In the genomic region with DNA sequence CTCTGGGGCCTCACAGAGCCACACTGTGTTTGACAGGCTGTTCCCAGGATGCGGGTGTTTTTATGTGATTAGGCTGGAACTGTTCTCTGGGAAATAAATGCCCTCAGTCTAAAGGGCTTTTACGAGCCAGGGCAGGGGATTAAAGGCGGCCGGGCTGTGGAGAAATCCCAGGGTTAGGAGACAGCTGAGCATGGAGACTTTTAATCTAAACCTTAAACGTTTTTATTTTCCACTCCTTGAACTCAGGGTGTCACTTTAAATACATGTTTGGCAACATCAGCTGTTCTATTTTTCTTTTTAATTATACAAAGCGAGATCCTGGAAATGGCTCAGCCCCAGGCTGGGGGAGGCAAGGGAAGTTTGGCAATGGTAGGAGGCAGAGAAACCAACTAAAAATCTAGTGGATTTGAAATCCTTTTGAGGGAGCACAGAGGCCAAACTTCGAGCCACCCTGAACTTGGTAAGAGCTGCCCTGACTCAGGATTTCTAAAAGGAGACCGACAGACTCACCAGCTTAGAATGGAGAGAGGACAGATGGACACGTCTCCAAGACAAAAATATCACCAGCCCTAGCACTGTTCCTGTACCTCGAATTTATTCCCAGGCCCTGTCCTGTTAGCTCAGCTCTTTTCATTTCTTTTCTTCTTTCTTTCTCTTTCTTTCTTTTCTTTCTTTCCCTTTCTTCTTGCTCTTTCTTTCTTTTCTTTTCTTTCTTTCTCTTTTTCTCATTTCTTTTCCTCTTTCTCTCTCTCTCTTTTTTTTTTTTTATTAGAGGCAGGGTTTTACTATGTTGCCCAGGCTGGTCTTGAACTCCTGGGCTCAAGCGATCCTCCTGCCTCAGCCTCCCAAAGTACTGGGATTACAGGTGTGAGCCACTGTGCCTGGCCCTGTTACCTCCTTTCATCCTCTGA, we compare ENCODE assay signal across 8 cellular contexts. TPM values are rescaled to one million over a fixed set of nuclear protein-coding genes. Genes with fewer than 3 reads are reported as not detected.
DNase-seq lines count a peak whose midpoint lies in the region; ATAC-seq, FAIRE-seq and TF ChIP-seq lines count a peak whose summit lies in the region.
"Had no signal": no experiment of that assay in that cellular context is flagged by ENCODE, and none has a peak within 500 bp of the region (broad histone marks: within the 10 kb centered on the region; RNA-seq: fewer than 3 reads in every experiment).

No MANE protein-coding gene starts in this region.

- H3K4me1 ChIP-seq in HEK293 (ENCODE audit: control insufficient read depth, insufficient read depth, low read length) (peaks cover 6% of the 10 kb centered on the region; the same call in 1 of the 2 replicates), HepG2 (ENCODE audit: insufficient read depth, low read length) (peaks cover 32% of the 10 kb centered on the region), stomach smooth muscle (ENCODE audit: control insufficient read depth, insufficient read depth, low read length) (peaks cover 11% of the 10 kb centered on the region)

- H3K79me2 ChIP-seq in HepG2 (ENCODE audit: insufficient read depth, low read length) = no peaks in the 10 kb centered on the region

- 14% methylated on average over 10 of the region's 11 CpGs for WGBS in HepG2 (ENCODE audit: low lambda C conversion rate)

- H3K27ac ChIP-seq in HEK293 (ENCODE audit: extremely low read depth, low read depth, low read length) (no peak overlapping the region), HepG2 (ENCODE audit: extremely low read length, insufficient read depth, low read length) (no peak overlapping the region), stomach smooth muscle (ENCODE audit: low read length) (peak overlapping the region; percentile 85)

- POLR2A ChIA-PET in HEK293 (lab: Yijun Ruan, JAX) = interaction anchor here (0.5 to 0.7 kb wide), 2 partner anchors 30 to 605 kb away, joined by 3 to 7 read pairs; no protein-coding TSS in a partner anchor
- POLR2A ChIA-PET in HepG2 (lab: Yijun Ruan, JAX) = no interaction called here

- H2AFZ ChIP-seq in HepG2 (ENCODE audit: low read length) = peak overlapping the region; percentile 68

- no peak for TF ChIP-seq RAD21 in HepG2 (CRISPR knock-in tag; IDR thresholded peaks at IDR 0.05)

- H4K20me1 ChIP-seq in HepG2 (ENCODE audit: insufficient read depth, low read length) = no peaks in the 10 kb centered on the region

- DNase-seq in HepG2 (ENCODE audit: low spot score) = no peak
- no peak for DNase-seq in Calu3
- no peak for DNase-seq in activated T-helper 1 cell treated with anti-CD3 and anti-CD28 coated beads, Interleukin-12 subunit alpha, Interleukin-12 subunit beta, Interleukin-2, Interleukin-4 antibody, amounts not matched to agents 30 ng/mL and 10 ng/mL and 1 ng/mL, durations not matched to agents 14 hours and 24 hours and 36 hours (ENCODE audit: low spot score)
- DNase-seq: NCI-H1694 treated with DMSO at 0.1 percent for 48 hours had no signal

- no peaks in the 10 kb centered on the region for H3K36me3 ChIP-seq in HEK293 (ENCODE audit: control insufficient read depth in 2 of 2, insufficient read depth in 1 of 2, low read length in 2 of 2)
- H3K36me3 ChIP-seq in HepG2 (replicated peaks in 1 of 2; ENCODE audit: control insufficient read depth in 1 of 2, insufficient read depth in 2 of 2, low read length in 2 of 2) = no peaks in the 10 kb centered on the region
- H3K36me3 ChIP-seq in stomach smooth muscle (ENCODE audit: control insufficient read depth in 2 of 2, insufficient read depth in 2 of 2, low read length in 2 of 2) = no peaks in the 10 kb centered on the region

- peak overlapping the region; percentile 57 for H3K4me2 ChIP-seq in HepG2 (ENCODE audit: low read depth, low read length)

- H3K9me3 Mint-ChIP-seq in brain (peaks cover 0 to 15% (median 2%) of the 10 kb centered on the region in 5 experiments), Calu3 (ENCODE audit: low read depth, unreplicated experiment) (no peaks in the 10 kb centered on the region)
- H3K9me3 Mint-ChIP-seq in activated T-helper 1 cell treated with anti-CD3 and anti-CD28 coated beads, Interleukin-12 subunit alpha, Interleukin-12 subunit beta, Interleukin-2, Interleukin-4 antibody, amounts not matched to agents 30 ng/mL and 10 ng/mL and 1 ng/mL, durations not matched to agents 14 hours and 24 hours and 36 hours = no peaks in the 10 kb centered on the region

- ATAC-seq in HepG2 = peak; percentile 69
- no peak for ATAC-seq in GM21390 (IDR thresholded peaks at IDR 0.05; ENCODE audit: unreplicated experiment)

- no peak for TF ChIP-seq POLR2A in HepG2 (IDR thresholded peaks at IDR 0.05; ENCODE audit: insufficient read depth in 1 of 2, low read depth in 2 of 2, low read length in 2 of 2)

- H3K36me3 Mint-ChIP-seq in brain (peaks cover 8% of the 10 kb centered on the region), Calu3 (ENCODE audit: insufficient read depth, unreplicated experiment) (no peaks in the 10 kb centered on the region)
- no peaks in the 10 kb centered on the region for H3K36me3 Mint-ChIP-seq in activated T-helper 1 cell treated with anti-CD3 and anti-CD28 coated beads, Interleukin-12 subunit alpha, Interleukin-12 subunit beta, Interleukin-2, Interleukin-4 antibody, amounts not matched to agents 30 ng/mL and 10 ng/mL and 1 ng/mL, durations not matched to agents 14 hours and 24 hours and 36 hours (ENCODE audit: low read depth)

- H3K4me1 Mint-ChIP-seq in brain (peaks cover 24% of the 10 kb centered on the region), Calu3 (ENCODE audit: low read depth, unreplicated experiment) (no peaks in the 10 kb centered on the region)
- peaks cover 5% of the 10 kb centered on the region for H3K4me1 Mint-ChIP-seq in activated T-helper 1 cell treated with anti-CD3 and anti-CD28 coated beads, Interleukin-12 subunit alpha, Interleukin-12 subunit beta, Interleukin-2, Interleukin-4 antibody, amounts not matched to agents 30 ng/mL and 10 ng/mL and 1 ng/mL, durations not matched to agents 14 hours and 24 hours and 36 hours (ENCODE audit: low read depth)

- BruUV-seq in HepG2 (replicated peaks; lab: Mats Ljungman, UMichigan) (no TSS peak), Calu3 (replicated peaks; lab: Mats Ljungman, UMichigan) (no TSS peak)

- H3K9ac ChIP-seq in HepG2 (ENCODE audit: insufficient read depth, low read depth, low read length) = peak overlapping the region; percentile 26; the same call in 1 of the 2 replicates
- H3K9ac ChIP-seq in stomach smooth muscle (ENCODE audit: low read length in 2 of 2) = peak overlapping the region; percentile 29 to 71

- peak; percentile 8 for FAIRE-seq in HepG2 (lab: Jason Lieb, UNC)

- H3K27me3 Mint-ChIP-seq in brain (peaks cover 8% of the 10 kb centered on the region), Calu3 (ENCODE audit: unreplicated experiment) (peaks cover 16% of the 10 kb centered on the region)
- H3K27me3 Mint-ChIP-seq in activated T-helper 1 cell treated with anti-CD3 and anti-CD28 coated beads, Interleukin-12 subunit alpha, Interleukin-12 subunit beta, Interleukin-2, Interleukin-4 antibody, amounts not matched to agents 30 ng/mL and 10 ng/mL and 1 ng/mL, durations not matched to agents 14 hours and 24 hours and 36 hours (ENCODE audit: insufficient read depth) = peaks cover 4% of the 10 kb centered on the region

- CTCF ChIA-PET in HEK293 (lab: Yijun Ruan, JAX) (interaction anchor here (0.5 to 2.1 kb wide), 2 partner anchors 9 to 14 kb away, joined by 3 to 8 read pairs; no protein-coding TSS in a partner anchor), HepG2 (lab: Yijun Ruan, JAX; ENCODE audit: low intra/inter-chr PET ratio, low total read pairs) (no interaction called here), Calu3 (lab: Charles Lee) (interaction anchor here (0.7 kb wide), 1 partner anchor 29 kb away, joined by 3 read pairs; no protein-coding TSS in a partner anchor)

- H3K9me3 ChIP-seq in HEK293 (ENCODE audit: control insufficient read depth, insufficient read depth, low read depth, low read length) = no peaks in the 10 kb centered on the region
- no peaks in the 10 kb centered on the region for H3K9me3 ChIP-seq in HepG2 (ENCODE audit: low read length)
- H3K9me3 ChIP-seq in stomach smooth muscle (ENCODE audit: control insufficient read depth in 2 of 2, low read length in 2 of 2) = no peaks in the 10 kb centered on the region

- peaks cover 0 to 1% of the 10 kb centered on the region in 2 experiments; a peak in 1 of 5 replicates for H3K27me3 ChIP-seq in HepG2 (ENCODE audit: control insufficient read depth in 1 of 2, insufficient read depth in 2 of 2, low read length in 2 of 2)
- H3K27me3 ChIP-seq in stomach smooth muscle (ENCODE audit: control insufficient read depth in 1 of 2, insufficient read depth in 2 of 2, low read length in 2 of 2) = no peaks in the 10 kb centered on the region

- in situ Hi-C loops in HepG2 (cut with HindIII; ENCODE audit: extremely low pct_ligation_motif_present, low pct_unique_long_range_greater_than_20kb) = no loop called here

- peak overlapping the region; percentile 87 to 97 (median 95) for H3K27ac Mint-ChIP-seq in brain
- H3K27ac Mint-ChIP-seq in Calu3 (ENCODE audit: unreplicated experiment) = no peak overlapping the region
- H3K27ac Mint-ChIP-seq in activated T-helper 1 cell treated with anti-CD3 and anti-CD28 coated beads, Interleukin-12 subunit alpha, Interleukin-12 subunit beta, Interleukin-2, Interleukin-4 antibody, amounts not matched to agents 30 ng/mL and 10 ng/mL and 1 ng/mL, durations not matched to agents 14 hours and 24 hours and 36 hours = no peak overlapping the region

- no peak overlapping the region for H3K4me3 ChIP-seq in HEK293 (ENCODE audit: low read depth, low read length)
- peak overlapping the region in 2 of 3 experiments; percentile 6 to 15; a peak in 2 of 6 replicates for H3K4me3 ChIP-seq in HepG2 (replicated peaks in 1 of 3; ENCODE audit: insufficient read depth in 1 of 3, low read depth in 2 of 3, low read length in 3 of 3)
- H3K4me3 ChIP-seq in stomach smooth muscle (ENCODE audit: low read length in 2 of 2) = peak overlapping the region in 1 of 2 donors; percentile 35

- intact Hi-C loops in HepG2 (cut with micrococcal nuclease; ENCODE audit: unreplicated experiment) = no loop called here
- intact Hi-C loops in Calu3 (cut with micrococcal nuclease; ENCODE audit: unreplicated experiment) = no loop called here
- intact Hi-C loops in activated T-helper 1 cell treated with anti-CD3 and anti-CD28 coated beads, Interleukin-12 subunit alpha, Interleukin-12 subunit beta, Interleukin-2, Interleukin-4 antibody, amounts not matched to agents 30 ng/mL and 10 ng/mL and 1 ng/mL, durations not matched to agents 14 hours and 24 hours and 36 hours (cut with micrococcal nuclease) = no loop called here

- TF ChIP-seq EP300 in HepG2 (IDR thresholded peaks at IDR 0.05; ENCODE audit: low read depth in 2 of 2, low read length in 2 of 2) (no peak), HepG2 (CRISPR knock-in tag; IDR thresholded peaks at IDR 0.05; ENCODE audit: borderline replicate concordance) (no peak)

- TF ChIP-seq CTCF in HEK293 (tag by site-specific recombination; IDR thresholded peaks at IDR 0.05) (no peak), brain (conservative IDR thresholded peaks at IDR 0.05) (no peak), HepG2 (CRISPR knock-in tag; IDR thresholded peaks at IDR 0.05) (no peak), Calu3 (IDR thresholded peaks at IDR 0.05; ENCODE audit: unreplicated experiment) (no peak)

- H3K4me3 Mint-ChIP-seq in brain = peak overlapping the region; percentile 19 to 64 (median 62)
- H3K4me3 Mint-ChIP-seq in Calu3 (ENCODE audit: low read depth, unreplicated experiment) = no peak overlapping the region
- H3K4me3 Mint-ChIP-seq in activated T-helper 1 cell treated with anti-CD3 and anti-CD28 coated beads, Interleukin-12 subunit alpha, Interleukin-12 subunit beta, Interleukin-2, Interleukin-4 antibody, amounts not matched to agents 30 ng/mL and 10 ng/mL and 1 ng/mL, durations not matched to agents 14 hours and 24 hours and 36 hours = no peak overlapping the region

RNA-seq across cellular contexts. Expression of gene ORAI1, which starts 15.8 kb away (rescaled TPM):
- 40.4 TPM for polyA plus RNA-seq in brain (ENCODE audit: insufficient read depth, low read depth, low replicate concordance)
- total RNA-seq in HepG2 (2016; rRNA removed; fragmentation: Illumina TruSeq; extraction: Trizol) = 5.9 and 9.2 TPM in 2 replicates
- 9.9 and 13.0 TPM in 2 replicates for total RNA-seq in HepG2 (2016; cell fraction: cytosol; rRNA removed; fragmentation: Illumina TruSeq; extraction: Trizol; ENCODE audit: low read depth)
- 5.9 and 8.5 TPM in 2 replicates for total RNA-seq in HepG2 (2016; cell fraction: insoluble cytoplasmic fraction; rRNA removed; fragmentation: Illumina TruSeq; extraction: Trizol)
- total RNA-seq in HepG2 (2016; cell fraction: membrane; rRNA removed; fragmentation: Illumina TruSeq; extraction: Trizol) = 20.1 and 22.8 TPM in 2 replicates
- total RNA-seq in HepG2 (2016; cell fraction: nucleus; rRNA removed; fragmentation: Illumina TruSeq; extraction: Trizol) = 5.2 and 6.1 TPM in 2 replicates
- polyA plus RNA-seq in HepG2 (2011; rRNA removed) = 17.2 and 22.9 TPM in 2 replicates
- polyA plus RNA-seq in HepG2 (2011; cell fraction: cytosol; rRNA removed) = 16.7 and 25.1 TPM in 2 replicates
- polyA plus RNA-seq in HepG2 (2011; cell fraction: nucleus; rRNA removed) = 15.9 and 16.3 TPM in 2 replicates
- polyA plus RNA-seq in HepG2 (2012) = 7.9 and 10.4 TPM in 2 replicates
- polyA plus RNA-seq in HepG2 (2016; cell fraction: cytosol; fragmentation: Illumina TruSeq; extraction: Trizol; ENCODE audit: low read depth) = 25.7 and 30.9 TPM in 2 replicates
- polyA plus RNA-seq in HepG2 (2016; cell fraction: insoluble cytoplasmic fraction; fragmentation: Illumina TruSeq; extraction: Trizol; ENCODE audit: low read depth) = 11.8 and 15.4 TPM in 2 replicates
- polyA plus RNA-seq in HepG2 (2016; cell fraction: membrane; fragmentation: Illumina TruSeq; extraction: Trizol; ENCODE audit: low read depth) = 37.8 and 38.4 TPM in 2 replicates
- polyA plus RNA-seq in HepG2 (2016; cell fraction: nucleus; fragmentation: Illumina TruSeq; extraction: Trizol; ENCODE audit: insufficient read depth, low read depth) = 15.0 and 18.5 TPM in 2 replicates
- 35.3 and 72.8 TPM in 2 replicates for polyA minus RNA-seq in HepG2 (2011; rRNA and poly(A)+ RNA removed; ENCODE audit: low replicate concordance)
- polyA minus RNA-seq in HepG2 (2011; cell fraction: cytosol; rRNA and poly(A)+ RNA removed) = 23.0 and 25.6 TPM in 2 replicates
- 5.9 and 7.3 TPM in 2 replicates for polyA minus RNA-seq in HepG2 (2011; cell fraction: nucleus; rRNA and poly(A)+ RNA removed)
- 33.4 and 35.5 TPM in 2 replicates for total RNA-seq in Calu3 (2022)
- total RNA-seq in activated T-helper 1 cell treated with anti-CD3 and anti-CD28 coated beads, Interleukin-12 subunit alpha, Interleukin-12 subunit beta, Interleukin-2, Interleukin-4 antibody, amounts not matched to agents 30 ng/mL and 10 ng/mL and 1 ng/mL, durations not matched to agents 14 hours and 24 hours and 36 hours = 61.5 and 67.0 TPM in 2 replicates

RNA-seq across cellular contexts. Expression of gene KDM2B, which starts 29.7 kb away (rescaled TPM):
- polyA plus RNA-seq in brain (ENCODE audit: insufficient read depth, low read depth, low replicate concordance) = 29.7 TPM
- 25.3 and 26.1 TPM in 2 replicates for total RNA-seq in HepG2 (2016; rRNA removed; fragmentation: Illumina TruSeq; extraction: Trizol)
- 11.2 and 11.4 TPM in 2 replicates for total RNA-seq in HepG2 (2016; cell fraction: cytosol; rRNA removed; fragmentation: Illumina TruSeq; extraction: Trizol; ENCODE audit: low read depth)
- 20.6 and 26.1 TPM in 2 replicates for total RNA-seq in HepG2 (2016; cell fraction: insoluble cytoplasmic fraction; rRNA removed; fragmentation: Illumina TruSeq; extraction: Trizol)
- total RNA-seq in HepG2 (2016; cell fraction: membrane; rRNA removed; fragmentation: Illumina TruSeq; extraction: Trizol) = 25.8 and 29.0 TPM in 2 replicates
- total RNA-seq in HepG2 (2016; cell fraction: nucleus; rRNA removed; fragmentation: Illumina TruSeq; extraction: Trizol) = 18.4 and 20.7 TPM in 2 replicates
- polyA plus RNA-seq in HepG2 (2011; rRNA removed) = 17.0 and 17.5 TPM in 2 replicates
- 8.3 and 13.5 TPM in 2 replicates for polyA plus RNA-seq in HepG2 (2011; cell fraction: cytosol; rRNA removed)
- 50.3 and 60.7 TPM in 2 replicates for polyA plus RNA-seq in HepG2 (2011; cell fraction: nucleus; rRNA removed)
- polyA plus RNA-seq in HepG2 (2012) = 13.5 and 15.6 TPM in 2 replicates
- polyA plus RNA-seq in HepG2 (2016; cell fraction: cytosol; fragmentation: Illumina TruSeq; extraction: Trizol; ENCODE audit: low read depth) = 6.0 and 6.9 TPM in 2 replicates
- polyA plus RNA-seq in HepG2 (2016; cell fraction: insoluble cytoplasmic fraction; fragmentation: Illumina TruSeq; extraction: Trizol; ENCODE audit: low read depth) = 23.7 and 31.0 TPM in 2 replicates
- polyA plus RNA-seq in HepG2 (2016; cell fraction: membrane; fragmentation: Illumina TruSeq; extraction: Trizol; ENCODE audit: low read depth) = 17.2 and 18.2 TPM in 2 replicates
- 36.9 and 37.0 TPM in 2 replicates for polyA plus RNA-seq in HepG2 (2016; cell fraction: nucleus; fragmentation: Illumina TruSeq; extraction: Trizol; ENCODE audit: insufficient read depth, low read depth)
- polyA minus RNA-seq in HepG2 (2011; rRNA and poly(A)+ RNA removed; ENCODE audit: low replicate concordance) = 53.2 and 72.8 TPM in 2 replicates
- polyA minus RNA-seq in HepG2 (2011; cell fraction: cytosol; rRNA and poly(A)+ RNA removed) = 18.0 and 20.7 TPM in 2 replicates
- polyA minus RNA-seq in HepG2 (2011; cell fraction: nucleus; rRNA and poly(A)+ RNA removed) = 21.1 and 21.9 TPM in 2 replicates
- total RNA-seq in Calu3 (2022) = 23.8 and 24.7 TPM in 2 replicates
- 58.1 and 60.1 TPM in 2 replicates for total RNA-seq in activated T-helper 1 cell treated with anti-CD3 and anti-CD28 coated beads, Interleukin-12 subunit alpha, Interleukin-12 subunit beta, Interleukin-2, Interleukin-4 antibody, amounts not matched to agents 30 ng/mL and 10 ng/mL and 1 ng/mL, durations not matched to agents 14 hours and 24 hours and 36 hours

RNA-seq across cellular contexts. Expression of gene MORN3, which starts 59.0 kb away (rescaled TPM):
- 7.6 TPM for polyA plus RNA-seq in brain (ENCODE audit: insufficient read depth, low read depth, low replicate concordance)
- total RNA-seq in HepG2 (2016; rRNA removed; fragmentation: Illumina TruSeq; extraction: Trizol) = 2.0 TPM in 2 replicates
- total RNA-seq in HepG2 (2016; cell fraction: cytosol; rRNA removed; fragmentation: Illumina TruSeq; extraction: Trizol; ENCODE audit: low read depth) = 0.53 and 2.6 TPM in 2 replicates
- total RNA-seq in HepG2 (2016; cell fraction: insoluble cytoplasmic fraction; rRNA removed; fragmentation: Illumina TruSeq; extraction: Trizol) = 1.5 and 2.6 TPM in 2 replicates
- 2.0 and 2.4 TPM in 2 replicates for total RNA-seq in HepG2 (2016; cell fraction: membrane; rRNA removed; fragmentation: Illumina TruSeq; extraction: Trizol)
- 0.62 and 0.97 TPM in 2 replicates for total RNA-seq in HepG2 (2016; cell fraction: nucleus; rRNA removed; fragmentation: Illumina TruSeq; extraction: Trizol)
- polyA plus RNA-seq in HepG2 (2011; rRNA removed) = 0.98 and 1.1 TPM in 2 replicates
- 0.86 and 0.90 TPM in 2 replicates for polyA plus RNA-seq in HepG2 (2011; cell fraction: cytosol; rRNA removed)
- polyA plus RNA-seq in HepG2 (2011; cell fraction: nucleus; rRNA removed) = 0.35 and 0.48 TPM in 2 replicates
- polyA plus RNA-seq in HepG2 (2012) = 0.55 and 0.58 TPM in 2 replicates
- 2.2 and 2.6 TPM in 2 replicates for polyA plus RNA-seq in HepG2 (2016; cell fraction: cytosol; fragmentation: Illumina TruSeq; extraction: Trizol; ENCODE audit: low read depth)
- 1.3 and 1.8 TPM in 2 replicates for polyA plus RNA-seq in HepG2 (2016; cell fraction: insoluble cytoplasmic fraction; fragmentation: Illumina TruSeq; extraction: Trizol; ENCODE audit: low read depth)
- 1.6 TPM in 2 replicates for polyA plus RNA-seq in HepG2 (2016; cell fraction: membrane; fragmentation: Illumina TruSeq; extraction: Trizol; ENCODE audit: low read depth)
- 0.93 and 1.2 TPM in 2 replicates for polyA plus RNA-seq in HepG2 (2016; cell fraction: nucleus; fragmentation: Illumina TruSeq; extraction: Trizol; ENCODE audit: insufficient read depth, low read depth)
- 0.44 TPM in 1 of 2 replicates, not detected in the other for polyA minus RNA-seq in HepG2 (2011; rRNA and poly(A)+ RNA removed; ENCODE audit: low replicate concordance)
- polyA minus RNA-seq in HepG2 (2011; cell fraction: cytosol; rRNA and poly(A)+ RNA removed) = 0.18 TPM in 1 of 2 replicates, not detected in the other
- 0.13 and 0.75 TPM in 2 replicates for polyA minus RNA-seq in HepG2 (2011; cell fraction: nucleus; rRNA and poly(A)+ RNA removed)
- 0.76 and 1.2 TPM in 2 replicates for total RNA-seq in Calu3 (2022)
- total RNA-seq in activated T-helper 1 cell treated with anti-CD3 and anti-CD28 coated beads, Interleukin-12 subunit alpha, Interleukin-12 subunit beta, Interleukin-2, Interleukin-4 antibody, amounts not matched to agents 30 ng/mL and 10 ng/mL and 1 ng/mL, durations not matched to agents 14 hours and 24 hours and 36 hours = 0.41 and 0.61 TPM in 2 replicates

Comparison
In these comparisons a context has a peak if more than half of its experiments do, and no peak if none do; other contexts are left out.
1. H3K27ac Mint-ChIP-seq: peak in brain (5 of 5); none in Calu3 (single experiment) and activated T-helper 1 cell treated with anti-CD3 and anti-CD28 coated beads, Interleukin-12 subunit alpha, Interleukin-12 subunit beta, Interleukin-2, Interleukin-4 antibody, amounts not matched to agents 30 ng/mL and 10 ng/mL and 1 ng/mL, durations not matched to agents 14 hours and 24 hours and 36 hours (single experiment).
2. H3K4me3 Mint-ChIP-seq: peak in brain (5 of 5); none in Calu3 (single experiment) and activated T-helper 1 cell treated with anti-CD3 and anti-CD28 coated beads, Interleukin-12 subunit alpha, Interleukin-12 subunit beta, Interleukin-2, Interleukin-4 antibody, amounts not matched to agents 30 ng/mL and 10 ng/mL and 1 ng/mL, durations not matched to agents 14 hours and 24 hours and 36 hours (single experiment).
3. Of the 63 proteins assayed by ChIP-seq in both HepG2 and HEK293: peak only in HepG2: none; only in HEK293: PRDM10 and ZBTB8A; in both: none; in neither: 61.